Comparison of ENCODE assay signal across 1 cellular context in genomic region chr1:101330427-101331130, GRCh38.
TF ChIP-seq lines count a peak whose summit lies in the region.

No MANE protein-coding gene starts in this region.

TF ChIP-seq in HepG2, 621 proteins besides CTCF, POLR2A, EP300 and RAD21 (continued from another document):
- TF ChIP-seq ZNF761 (CRISPR knock-in tag; conservative IDR thresholded peaks at IDR 0.05) (no peak), KDM2A (CRISPR knock-in tag; IDR thresholded peaks at IDR 0.05; ENCODE audit: borderline replicate concordance, low read depth) (no peak), SP2 (CRISPR knock-in tag; IDR thresholded peaks at IDR 0.05) (no peak)
- TF ChIP-seq, protein P1, sequence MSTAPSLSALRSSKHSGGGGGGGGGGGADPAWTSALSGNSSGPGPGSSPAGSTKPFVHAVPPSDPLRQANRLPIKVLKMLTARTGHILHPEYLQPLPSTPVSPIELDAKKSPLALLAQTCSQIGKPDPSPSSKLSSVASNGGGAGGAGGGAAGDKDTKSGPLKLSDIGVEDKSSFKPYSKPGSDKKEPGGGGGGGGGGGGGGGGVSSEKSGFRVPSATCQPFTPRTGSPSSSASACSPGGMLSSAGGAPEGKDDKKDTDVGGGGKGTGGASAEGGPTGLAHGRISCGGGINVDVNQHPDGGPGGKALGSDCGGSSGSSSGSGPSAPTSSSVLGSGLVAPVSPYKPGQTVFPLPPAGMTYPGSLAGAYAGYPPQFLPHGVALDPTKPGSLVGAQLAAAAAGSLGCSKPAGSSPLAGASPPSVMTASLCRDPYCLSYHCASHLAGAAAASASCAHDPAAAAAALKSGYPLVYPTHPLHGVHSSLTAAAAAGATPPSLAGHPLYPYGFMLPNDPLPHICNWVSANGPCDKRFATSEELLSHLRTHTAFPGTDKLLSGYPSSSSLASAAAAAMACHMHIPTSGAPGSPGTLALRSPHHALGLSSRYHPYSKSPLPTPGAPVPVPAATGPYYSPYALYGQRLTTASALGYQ (CRISPR knock-in tag; IDR thresholded peaks at IDR 0.05) = no peak
TF ChIP-seq in HepG2: peak in this region for 0.
